In the genomic region with DNA sequence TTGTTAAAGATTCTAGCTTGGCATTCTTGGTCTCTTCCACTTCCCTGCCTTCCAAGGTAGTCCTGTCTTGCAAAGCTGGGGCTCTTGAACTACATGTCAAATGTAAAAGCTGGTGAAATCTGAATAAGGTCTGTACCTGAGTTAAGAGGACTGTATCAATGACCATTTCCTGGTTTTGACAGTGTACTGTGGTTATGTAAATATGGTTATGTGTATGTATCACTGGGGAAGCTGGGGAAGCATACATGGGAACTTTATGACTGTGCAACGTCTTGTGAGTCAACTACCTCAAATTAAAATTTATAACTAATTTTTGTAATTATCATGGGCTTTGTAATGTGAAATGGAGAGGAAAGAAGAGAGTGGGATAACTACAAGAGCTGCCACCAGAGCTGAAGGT, we compare ENCODE assay signal across 13 cellular contexts.
A peak's percentile ranks its signal among the peaks of the same experiment; 100 is the strongest.
DNase-seq lines count a peak whose midpoint lies in the region; ATAC-seq and TF ChIP-seq lines count a peak whose summit lies in the region.
"Had no signal": no experiment of that assay in that cellular context is flagged by ENCODE, and none has a peak within 500 bp of the region (broad histone marks: within the 10 kb centered on the region; RNA-seq: fewer than 3 reads in every experiment).

No MANE protein-coding gene starts in this region.

- no peaks in the 10 kb centered on the region for H3K36me3 ChIP-seq in ovary

- DNase-seq in ovary (no peak), KBM-7 (no peak), NCI-H187 treated with DMSO at 0.1 percent for 48 hours (lab: John Stamatoyannopoulos, UW) (no peak)
- DNase-seq in activated naive CD4-positive, alpha-beta T cell treated with anti-CD3 and anti-CD28 coated beads, Interleukin-2, amount 50 U/mL, for 72 hours (ENCODE audit: low spot score in 2 of 2): no peak
- DNase-seq: effector memory CD4-positive, alpha-beta T cell; H9; heart right ventricle; stimulated activated CD4-positive, alpha-beta T cell treated with anti-CD3 and anti-CD28 coated beads, Interleukin-4, amount 100 ng/mL, for 1 hour had no signal

- ATAC-seq in GM18508 (IDR thresholded peaks at IDR 0.05; ENCODE audit: insufficient read depth, unreplicated experiment): peak; percentile 98
- ATAC-seq in GM19467 (IDR thresholded peaks at IDR 0.05; ENCODE audit: unreplicated experiment): peak; percentile 89
- ATAC-seq in HG02870 (IDR thresholded peaks at IDR 0.05; ENCODE audit: unreplicated experiment): peak; percentile 100
- ATAC-seq in HG03521 (IDR thresholded peaks at IDR 0.05; ENCODE audit: unreplicated experiment): peak; percentile 91
- no peak for ATAC-seq in activated naive CD4-positive, alpha-beta T cell treated with anti-CD3 and anti-CD28 coated beads, Interleukin-2, amount 50 U/mL, for 72 hours
- ATAC-seq: heart right ventricle had no signal

- no peak for TF ChIP-seq CTCF in ovary (IDR thresholded peaks at IDR 0.05)

- H3K27ac Mint-ChIP-seq in activated naive CD4-positive, alpha-beta T cell treated with anti-CD3 and anti-CD28 coated beads, Interleukin-2, amount 50 U/mL, for 72 hours: no peak overlapping the region
- H3K27ac Mint-ChIP-seq: H9 had no signal

- no peak overlapping the region for H3K27ac ChIP-seq in ovary
- H3K27ac ChIP-seq: heart right ventricle had no signal

- H3K27me3 ChIP-seq in ovary: no peaks in the 10 kb centered on the region
- H3K27me3 ChIP-seq: heart right ventricle had no signal

- in situ Hi-C loops in KBM-7 (cut with MboI; ENCODE audit: low pct_unique_long_range_greater_than_20kb, low sequenced_read_pairs): no loop called here

- WGBS in ovary, 3 donors: 48 to 70% (median 59%) methylated on average over 1 of the region's 1 CpG

- H3K4me3 ChIP-seq in ovary: no peak overlapping the region
- H3K4me3 ChIP-seq: heart right ventricle, lung had no signal

- no peak for TF ChIP-seq EP300 in ovary (IDR thresholded peaks at IDR 0.05)

- TF ChIP-seq POLR2A in ovary (IDR thresholded peaks at IDR 0.05): no peak

- no peaks in the 10 kb centered on the region for H3K4me1 ChIP-seq in ovary (ENCODE audit: insufficient read depth)
- H3K4me1 ChIP-seq: heart right ventricle had no signal

- intact Hi-C loops in ovary (cut with DNase I): no loop called here

- H3K9me3 ChIP-seq in ovary: no peaks in the 10 kb centered on the region
- H3K9me3 ChIP-seq: heart right ventricle had no signal

- no peaks in the 10 kb centered on the region for H3K9me3 Mint-ChIP-seq in activated naive CD4-positive, alpha-beta T cell treated with anti-CD3 and anti-CD28 coated beads, Interleukin-2, amount 50 U/mL, for 72 hours
- H3K9me3 Mint-ChIP-seq: H9 had no signal

- no peaks in the 10 kb centered on the region for H3K36me3 Mint-ChIP-seq in activated naive CD4-positive, alpha-beta T cell treated with anti-CD3 and anti-CD28 coated beads, Interleukin-2, amount 50 U/mL, for 72 hours

Comparison
In these comparisons a context has a peak if more than half of its experiments do, and no peak if none do; other contexts are left out.
1. ATAC-seq: peak in GM18508 (single experiment), GM19467 (single experiment), HG02870 (single experiment) and HG03521 (single experiment); none in activated naive CD4-positive, alpha-beta T cell treated with anti-CD3 and anti-CD28 coated beads, Interleukin-2, amount 50 U/mL, for 72 hours (0 of 2).